8 cellular contexts compared by ENCODE assay signal in genomic region chr11:88231894-88232482, GRCh38. TPM values are rescaled to one million over a fixed set of nuclear protein-coding genes. Genes with fewer than 3 reads are reported as not detected.
DNase-seq lines count a peak whose midpoint lies in the region; ATAC-seq and TF ChIP-seq lines count a peak whose summit lies in the region.

No MANE protein-coding gene starts in this region.

- H3K4me3 Mint-ChIP-seq in WTC11 = no peak overlapping the region

- H3K4me1 Mint-ChIP-seq in WTC11 = peaks cover 14% of the 10 kb centered on the region

- 34 to 55% methylated on average over 4 to 5 of the region's 5 CpGs for WGBS in gastroesophageal sphincter (ENCODE audit: low coverage in 1 of 2), 2 donors

- H3K27ac Mint-ChIP-seq in WTC11 = no peak overlapping the region

- H3K36me3 ChIP-seq in left ventricle myocardium inferior = no peaks in the 10 kb centered on the region
- no peaks in the 10 kb centered on the region for H3K36me3 ChIP-seq in gastroesophageal sphincter

- H3K4me3 ChIP-seq in left ventricle myocardium inferior (no peak overlapping the region), gastroesophageal sphincter (no peak overlapping the region)
- H3K4me3 ChIP-seq in Jurkat, Clone E6-1 (ENCODE audit: low read length) = no peak overlapping the region

- H3K27ac ChIP-seq in left ventricle myocardium inferior (replicated peaks) (no peak overlapping the region), gastroesophageal sphincter (no peak overlapping the region)

- CTCF ChIA-PET in WTC11 (lab: Charles Lee) = interaction anchor here (1.0 kb wide), 1 partner anchor 128 kb away, joined by 3 read pairs; no protein-coding TSS in a partner anchor

- no peak for TF ChIP-seq EP300 in gastroesophageal sphincter (IDR thresholded peaks at IDR 0.05)

- no peaks in the 10 kb centered on the region; the same call in 1 of the 2 replicates for H3K27me3 Mint-ChIP-seq in WTC11 (ENCODE audit: low read depth)

- intact Hi-C loops in left ventricle myocardium inferior (cut with micrococcal nuclease) = loop anchor here (5.0 kb wide), 1 partner anchor 310 kb away; no protein-coding TSS in a partner anchor
- intact Hi-C loops in Right ventricle myocardium superior (cut with DNase I) = no loop called here
- intact Hi-C loops in posterior vena cava (cut with DNase I) = no loop called here

- no peak for TF ChIP-seq POLR2A in gastroesophageal sphincter (IDR thresholded peaks at IDR 0.05)

- H3K9me3 Mint-ChIP-seq in WTC11 = peaks cover 30% of the 10 kb centered on the region

- H3K27me3 ChIP-seq in left ventricle myocardium inferior (ENCODE audit: low read depth) (no peaks in the 10 kb centered on the region), gastroesophageal sphincter (no peaks in the 10 kb centered on the region)

- H3K4me1 ChIP-seq in left ventricle myocardium inferior = no peaks in the 10 kb centered on the region
- H3K4me1 ChIP-seq in gastroesophageal sphincter = no peaks in the 10 kb centered on the region

- no peak for ATAC-seq in Right ventricle myocardium superior (ENCODE audit: poor library complexity)
- peak; percentile 92 for ATAC-seq in GM21619 (IDR thresholded peaks at IDR 0.05; ENCODE audit: unreplicated experiment)
- ATAC-seq in WTC11 = peak; percentile 96
- ATAC-seq in gastroesophageal sphincter = no peak

- TF ChIP-seq CTCF in left ventricle myocardium inferior (IDR thresholded peaks at IDR 0.05; ENCODE audit: borderline replicate concordance) (peak; percentile 66), WTC11 (IDR thresholded peaks at IDR 0.05) (peak; percentile 60), gastroesophageal sphincter (IDR thresholded peaks at IDR 0.05) (peak; percentile 39 to 69 (median 44))

- no peak for DNase-seq in left ventricle myocardium inferior
- no peak for DNase-seq in Right ventricle myocardium superior
- DNase-seq in Jurkat, Clone E6-1 (ENCODE audit: low read depth, low spot score) = peak; percentile 9
- DNase-seq in WTC11 (ENCODE audit: low spot score) = peak; percentile 15
- DNase-seq in stimulated activated CD4-positive, alpha-beta T cell treated with anti-CD3 and anti-CD28 coated beads, Interleukin-2, amount 100 ng/mL, for 48 hours = peak; percentile 3 to 7
- DNase-seq in posterior vena cava (ENCODE audit: low spot score) = no peak

- peaks cover 18% of the 10 kb centered on the region for H3K36me3 Mint-ChIP-seq in WTC11

- POLR2A ChIA-PET in WTC11 (lab: Charles Lee) = no interaction called here

- H3K9me3 ChIP-seq in left ventricle myocardium inferior (replicated peaks) = peaks cover 36% of the 10 kb centered on the region
- peaks cover 0 to 20% (median 0%) of the 10 kb centered on the region in 3 donors for H3K9me3 ChIP-seq in gastroesophageal sphincter

TF ChIP-seq in WTC11, 78 proteins besides CTCF, POLR2A, EP300 and RAD21:
- TF ChIP-seq RELA (CRISPR knock-in tag; IDR thresholded peaks at IDR 0.05; ENCODE audit: borderline replicate concordance) (no peak), JAZF1 (CRISPR knock-in tag; IDR thresholded peaks at IDR 0.05) (no peak), ZNF532 (CRISPR knock-in tag; IDR thresholded peaks at IDR 0.05; ENCODE audit: borderline replicate concordance) (no peak), GTF2I (CRISPR knock-in tag; conservative IDR thresholded peaks at IDR 0.05) (no peak), STAT6 (CRISPR knock-in tag; conservative IDR thresholded peaks at IDR 0.05; ENCODE audit: low read depth) (no peak), ATF3 (CRISPR knock-in tag; conservative IDR thresholded peaks at IDR 0.05) (no peak), FOXK1 (CRISPR knock-in tag; IDR thresholded peaks at IDR 0.05) (no peak), ZNF416 (CRISPR knock-in tag; IDR thresholded peaks at IDR 0.05) (no peak), ESRRA (CRISPR knock-in tag; IDR thresholded peaks at IDR 0.05; ENCODE audit: borderline replicate concordance) (no peak), ZBTB21 (CRISPR knock-in tag; IDR thresholded peaks at IDR 0.05; ENCODE audit: borderline replicate concordance) (no peak), ZNF512 (CRISPR knock-in tag; IDR thresholded peaks at IDR 0.05; ENCODE audit: borderline replicate concordance) (no peak), ZBTB43 (CRISPR knock-in tag; IDR thresholded peaks at IDR 0.05) (no peak), TCF7 (CRISPR knock-in tag; IDR thresholded peaks at IDR 0.05; ENCODE audit: low read depth) (no peak), ZNF396 (CRISPR knock-in tag; IDR thresholded peaks at IDR 0.05; ENCODE audit: borderline replicate concordance) (no peak)
TF ChIP-seq in WTC11: peak in this region for 0.

RNA-seq across cellular contexts. Expression of gene RAB38, which starts 56.7 kb away (rescaled TPM):
- 0.44 TPM for total RNA-seq in left ventricle myocardium inferior
- 0.73 TPM for total RNA-seq in Right ventricle myocardium superior
- 1.5 TPM for polyA plus RNA-seq in Jurkat, Clone E6-1 (2012; ENCODE audit: insufficient read depth, insufficient read length)
- 13.3 to 18.4 TPM (median 17.5 TPM) in 3 replicates for total RNA-seq in WTC11 (2021)
- total RNA-seq in gastroesophageal sphincter = 1 to 10 TPM in 3 of 4 donors, not detected in 1; 1.2 to 4.6 (median 1.6) TPM
- under 1 TPM; 0.86 to 0.97 TPM for total RNA-seq in posterior vena cava

Comparison
In these comparisons a context has a peak if more than half of its experiments do, and no peak if none do; other contexts are left out.
1. DNase-seq: peak in Jurkat, Clone E6-1 (single experiment), WTC11 (single experiment) and stimulated activated CD4-positive, alpha-beta T cell treated with anti-CD3 and anti-CD28 coated beads, Interleukin-2, amount 100 ng/mL, for 48 hours (2 of 2); none in left ventricle myocardium inferior (single experiment), Right ventricle myocardium superior (single experiment) and posterior vena cava (single experiment).
2. ATAC-seq: peak in GM21619 (single experiment) and WTC11 (single experiment); none in Right ventricle myocardium superior (single experiment) and gastroesophageal sphincter (single experiment).
3. Peak in every context shown above with its lines, with median percentiles within 50 percentile points of each other: CTCF ChIP-seq.